Comparison of ENCODE assay signal across 13 cellular contexts in genomic region chrX:66042307-66043077, GRCh38. TPM values are rescaled to one million over a fixed set of nuclear protein-coding genes. Genes with fewer than 3 reads are reported as not detected.
A peak's percentile ranks its signal among the peaks of the same experiment; 100 is the strongest.
DNase-seq lines count a peak whose midpoint lies in the region; ATAC-seq and TF ChIP-seq lines count a peak whose summit lies in the region.
"Had no signal": no experiment of that assay in that cellular context is flagged by ENCODE, and none has a peak within 500 bp of the region (broad histone marks: within the 10 kb centered on the region; RNA-seq: fewer than 3 reads in every experiment).

No MANE protein-coding gene starts in this region.

- H3K27ac ChIP-seq in vagina: no peak overlapping the region

- H3K4me3 ChIP-seq in GM12865 (ENCODE audit: low read depth, low read length) (no peak overlapping the region), vagina (no peak overlapping the region)

- TF ChIP-seq CTCF in GM12865 (IDR thresholded peaks at IDR 0.05; ENCODE audit: insufficient read depth, low read depth, low read length, missing control alignments) (no peak), vagina (IDR thresholded peaks at IDR 0.05) (no peak)

- H3K27me3 ChIP-seq in vagina: no peaks in the 10 kb centered on the region

- no peak overlapping the region for H3K27ac Mint-ChIP-seq in T-cell
- H3K27ac Mint-ChIP-seq: activated CD4-positive, alpha-beta T cell treated with anti-CD3 and anti-CD28 coated beads, Interleukin-2, amount 10 ng/mL, durations not matched to agents 24 days and 14 days had no signal

- CTCF ChIA-PET in T-cell (lab: Charles Lee): no interaction called here

- POLR2A ChIA-PET in T-cell (lab: Charles Lee): no interaction called here

- intact Hi-C loops in vagina (cut with DNase I): no loop called here

- H3K9me3 Mint-ChIP-seq in T-cell: no peaks in the 10 kb centered on the region

- H3K36me3 Mint-ChIP-seq in T-cell: no peaks in the 10 kb centered on the region

- DNase-seq in GM12865 (ENCODE audit: low read depth): peak; percentile 27
- DNase-seq in vagina (ENCODE audit: extremely low spot score in 2 of 2): no peak
- no peak for DNase-seq in T-cell
- DNase-seq in ureter (ENCODE audit: low spot score): no peak
- DNase-seq in foreskin melanocyte: no peak
- DNase-seq: activated CD4-positive, alpha-beta T cell treated with anti-CD3 and anti-CD28 coated beads, Interleukin-2, amount 10 ng/mL, durations not matched to agents 24 days and 14 days; activated naive CD4-positive, alpha-beta T cell treated with Interleukin-2 at 50 U/mL for 16 hours; DMS53; NCI-H774; stimulated activated CD4-positive, alpha-beta T cell treated with anti-CD3 and anti-CD28 coated beads, Interleukin-4, amount 100 ng/mL, for 24 hours had no signal

- H3K9me3 ChIP-seq in vagina: no peaks in the 10 kb centered on the region

- peak; percentile 65 for ATAC-seq in GM19324 (IDR thresholded peaks at IDR 0.05; ENCODE audit: low FRiP score, unreplicated experiment)
- peak; percentile 66 for ATAC-seq in HG02642 (IDR thresholded peaks at IDR 0.05; ENCODE audit: poor library complexity, unreplicated experiment)
- peak; percentile 46 for ATAC-seq in HG03442 (IDR thresholded peaks at IDR 0.05; ENCODE audit: unreplicated experiment)
- ATAC-seq in T-cell (replicated peaks in 1 of 4): no peak

- no peak overlapping the region for H3K4me3 Mint-ChIP-seq in T-cell
- H3K4me3 Mint-ChIP-seq: activated CD4-positive, alpha-beta T cell treated with anti-CD3 and anti-CD28 coated beads, Interleukin-2, amount 10 ng/mL, durations not matched to agents 24 days and 14 days had no signal

- H3K4me1 ChIP-seq in vagina: no peaks in the 10 kb centered on the region

- TF ChIP-seq POLR2A in vagina (IDR thresholded peaks at IDR 0.05): no peak

- H3K36me3 ChIP-seq in vagina: no peaks in the 10 kb centered on the region

- H3K4me1 Mint-ChIP-seq in T-cell: peaks cover 22 to 27% (median 27%) of the 10 kb centered on the region in 3 donors

- no peaks in the 10 kb centered on the region for H3K27me3 Mint-ChIP-seq in T-cell
- H3K27me3 Mint-ChIP-seq: activated CD4-positive, alpha-beta T cell treated with anti-CD3 and anti-CD28 coated beads, Interleukin-2, amount 10 ng/mL, durations not matched to agents 24 days and 14 days had no signal

RNA-seq across cellular contexts. Expression of gene VSIG4, which starts 2.6 kb away (rescaled TPM):
- total RNA-seq in vagina (57.0 TPM), T-cell (under 1 TPM in 4 of 5 donors, not detected in 1; 0.18 to 0.54 (median 0.45) TPM), ureter (23.4 TPM)
- total RNA-seq: activated CD4-positive, alpha-beta T cell treated with anti-CD3 and anti-CD28 coated beads, Interleukin-2, amount 10 ng/mL, durations not matched to agents 24 days and 14 days had no signal

Comparison
In these comparisons a context has a peak if more than half of its experiments do, and no peak if none do; other contexts are left out.
1. ATAC-seq: peak in GM19324 (single experiment), HG02642 (single experiment) and HG03442 (single experiment); none in T-cell (0 of 4).
2. RNA of gene VSIG4, which starts 2.6 kb away (total RNA-seq): 57.0 TPM in vagina (single experiment) and 23.4 TPM in ureter (single experiment); 0.18 to 0.54 TPM in T-cell; every median in the first group is over 10 times any median in the second.